In the genomic region with DNA sequence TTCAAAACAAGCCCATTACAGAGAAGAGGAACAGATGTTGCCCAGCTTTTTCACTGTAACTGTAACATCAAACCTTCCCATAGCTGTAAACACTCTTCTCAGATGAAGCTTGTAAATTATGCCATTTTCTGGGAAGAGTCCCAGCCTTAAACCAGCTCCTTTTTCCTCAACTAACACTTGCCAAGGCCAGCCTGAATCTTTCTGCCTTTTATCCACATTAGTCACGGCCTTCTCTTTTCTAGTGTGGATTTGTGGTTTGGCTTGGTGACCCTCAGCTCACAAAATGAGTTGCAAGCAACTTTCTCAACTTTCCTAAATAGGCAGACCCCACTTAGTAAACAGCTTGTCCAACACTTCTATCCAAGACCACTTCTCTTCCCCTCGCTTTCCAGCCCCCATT, we compare ENCODE assay signal across 10 cellular contexts.
DNase-seq lines count a peak whose midpoint lies in the region; ATAC-seq and TF ChIP-seq lines count a peak whose summit lies in the region.
"Had no signal": no experiment of that assay in that cellular context is flagged by ENCODE, and none has a peak within 500 bp of the region (broad histone marks: within the 10 kb centered on the region; RNA-seq: fewer than 3 reads in every experiment).

No MANE protein-coding gene starts in this region.

- ATAC-seq in activated B cell treated with CpG ODN at 0.5 μM for 24 hours (ENCODE audit: low read depth), result no peak
- peak in 3 of 8 donors; percentile 13 to 43 (median 35) for ATAC-seq in heart right ventricle
- no peak for ATAC-seq in GM18502 (IDR thresholded peaks at IDR 0.05; ENCODE audit: poor library complexity, unreplicated experiment)
- ATAC-seq: activated CD4-positive, CD25-positive, alpha-beta regulatory T cell treated with anti-CD3 and anti-CD28 coated beads, Interleukin-2, amount 50 U/mL, for 24 hours had no signal

- TF ChIP-seq POLR2A in spleen (IDR thresholded peaks at IDR 0.05), result no peak

- POLR2A ChIA-PET in activated B cell treated with CpG ODN at 0.5 μM for 24 hours (lab: Charles Lee), result interaction anchor here (0.6 to 7.7 kb wide), 4 partner anchors 17 to 264 kb away, joined by 3 to 150 read pairs (median 3); partner anchors contain the start of gene CABLES1

- H3K27ac ChIP-seq in heart right ventricle (peak overlapping the region; percentile 2 to 88 (median 70)), spleen (peak overlapping the region in 6 of 8 donors; percentile 10 to 68 (median 48))

- peaks cover 3% of the 10 kb centered on the region for H3K27me3 Mint-ChIP-seq in activated B cell treated with CpG ODN at 0.5 μM for 24 hours

- DNase-seq in H4 (ENCODE audit: low spot score) (peak; percentile 94), activated B cell treated with CpG ODN at 0.5 μM for 24 hours (no peak), heart right ventricle (no peak), spleen (no peak), GM19238 (ENCODE audit: insufficient read length, low spot score) (no peak), COLO668 (lab: John Stamatoyannopoulos, UW; ENCODE audit: unreplicated experiment) (no peak)
- no peak for DNase-seq in stimulated activated CD4-positive, alpha-beta T cell treated with anti-CD3 and anti-CD28 coated beads, Interleukin-2, amount 100 ng/mL, for 24 hours
- DNase-seq: effector CD4-positive, alpha-beta T cell had no signal

- H3K27me3 ChIP-seq in heart right ventricle (no peaks in the 10 kb centered on the region), spleen (replicated peaks in 1 of 7) (no peaks in the 10 kb centered on the region)

- intact Hi-C loops in activated B cell treated with CpG ODN at 0.5 μM for 24 hours (cut with micrococcal nuclease), result loop anchor here (5.0 to 10.0 kb wide), 2 partner anchors 277 to 1621 kb away; partner anchors contain the start of genes ESCO1 and RMC1
- intact Hi-C loops in heart right ventricle (cut with DNase I), result loop anchor here in 3 of 10 donors (5.0 to 10.0 kb wide), 3 partner anchors 51 to 88 kb away; partner anchors contain the start of gene CABLES1 (in 1 of the 3)
- intact Hi-C loops in spleen (cut with DNase I; ENCODE audit: low total_unique reads), result no loop called here

- no peaks in the 10 kb centered on the region for H3K36me3 ChIP-seq in heart right ventricle
- H3K36me3 ChIP-seq in spleen, result no peaks in the 10 kb centered on the region

- WGBS in heart right ventricle, 2 donors, result 84 to 88% methylated on average over 2 of the region's 2 CpGs
- 49 to 94% (median 79%) methylated on average over 2 of the region's 2 CpGs for WGBS in spleen, 5 donors

- H3K9me3 Mint-ChIP-seq in activated B cell treated with CpG ODN at 0.5 μM for 24 hours, result no peaks in the 10 kb centered on the region

- H3K4me3 ChIP-seq in heart right ventricle (no peak overlapping the region), spleen (no peak overlapping the region)

- H3K9me3 ChIP-seq in heart right ventricle (no peaks in the 10 kb centered on the region), spleen (no peaks in the 10 kb centered on the region)

- no peak for TF ChIP-seq CTCF in activated B cell treated with CpG ODN at 0.5 μM for 24 hours (IDR thresholded peaks at IDR 0.05)
- TF ChIP-seq CTCF in heart right ventricle (IDR thresholded peaks at IDR 0.05), result no peak
- no peak for TF ChIP-seq CTCF in spleen (IDR thresholded peaks at IDR 0.05 in 8 of 11, conservative IDR thresholded peaks at IDR 0.05 in 3 of 11)

- H3K4me3 Mint-ChIP-seq in activated B cell treated with CpG ODN at 0.5 μM for 24 hours, result no peak overlapping the region

- H3K27ac Mint-ChIP-seq in activated B cell treated with CpG ODN at 0.5 μM for 24 hours, result peak overlapping the region; percentile 47

- H3K36me3 Mint-ChIP-seq in activated B cell treated with CpG ODN at 0.5 μM for 24 hours (ENCODE audit: low read depth), result no peaks in the 10 kb centered on the region

- H3K4me1 ChIP-seq in heart right ventricle (peaks cover 9 to 68% (median 39%) of the 10 kb centered on the region in 9 donors), spleen (peaks cover 8 to 66% (median 48%) of the 10 kb centered on the region in 6 donors)

- CTCF ChIA-PET in activated B cell treated with CpG ODN at 0.5 μM for 24 hours (lab: Charles Lee), result interaction anchor here (6.5 kb wide), 1 partner anchor 92 kb away, joined by 38 read pairs; the partner anchor contains the start of gene CABLES1

- peaks cover 68% of the 10 kb centered on the region for H3K4me1 Mint-ChIP-seq in activated B cell treated with CpG ODN at 0.5 μM for 24 hours
